In genomic region chr22:40294696-40295095, GRCh38 we compare ENCODE assay signal across 29 cellular contexts. TPM values are rescaled to one million over a fixed set of nuclear protein-coding genes. Genes with fewer than 3 reads are reported as not detected.
A peak's percentile ranks its signal among the peaks of the same experiment; 100 is the strongest.
DNase-seq lines count a peak whose midpoint lies in the region; ATAC-seq and TF ChIP-seq lines count a peak whose summit lies in the region.
"Had no signal": no experiment of that assay in that cellular context is flagged by ENCODE, and none has a peak within 500 bp of the region (broad histone marks: within the 10 kb centered on the region; RNA-seq: fewer than 3 reads in every experiment).

No MANE protein-coding gene starts in this region.

- H3K27me3 Mint-ChIP-seq in T-helper 1 cell treated with Interleukin-12 subunit alpha and Interleukin-12 subunit beta and Interleukin-4 antibody, amounts not matched to agents 30 μg/mL and 1 μg/mL, for 36 hours (ENCODE audit: low read depth), result no peaks in the 10 kb centered on the region
- no peaks in the 10 kb centered on the region for H3K27me3 Mint-ChIP-seq in CD4-positive, CD25-positive, alpha-beta regulatory T cell
- no peaks in the 10 kb centered on the region for H3K27me3 Mint-ChIP-seq in activated T-helper 1 cell treated with anti-CD3 and anti-CD28 coated beads, Interleukin-12 subunit alpha, Interleukin-12 subunit beta, Interleukin-2, Interleukin-4 antibody, amounts not matched to agents 30 ng/mL and 10 ng/mL and 1 ng/mL, durations not matched to agents 14 hours and 24 hours and 36 hours (ENCODE audit: insufficient read depth)
- H3K27me3 Mint-ChIP-seq in naive B cell, result no peaks in the 10 kb centered on the region
- H3K27me3 Mint-ChIP-seq: progenitor cell of endocrine pancreas had no signal

- peaks cover 37% of the 10 kb centered on the region for H3K36me3 ChIP-seq in CD4-positive, CD25-positive, alpha-beta regulatory T cell (ENCODE audit: control insufficient read depth, insufficient read depth, low read length)
- peaks cover 4 to 81% (median 43%) of the 10 kb centered on the region in 4 donors for H3K36me3 ChIP-seq in esophagus muscularis mucosa

- peaks cover 24% of the 10 kb centered on the region for H3K4me1 Mint-ChIP-seq in T-helper 1 cell treated with Interleukin-12 subunit alpha and Interleukin-12 subunit beta and Interleukin-4 antibody, amounts not matched to agents 30 μg/mL and 1 μg/mL, for 36 hours (ENCODE audit: low read depth)
- H3K4me1 Mint-ChIP-seq in CD4-positive, CD25-positive, alpha-beta regulatory T cell, result peaks cover 21 to 43% (median 23%) of the 10 kb centered on the region in 4 donors
- peaks cover 31% of the 10 kb centered on the region for H3K4me1 Mint-ChIP-seq in activated T-helper 1 cell treated with anti-CD3 and anti-CD28 coated beads, Interleukin-12 subunit alpha, Interleukin-12 subunit beta, Interleukin-2, Interleukin-4 antibody, amounts not matched to agents 30 ng/mL and 10 ng/mL and 1 ng/mL, durations not matched to agents 14 hours and 24 hours and 36 hours (ENCODE audit: low read depth)
- peaks cover 0 to 14% (median 14%) of the 10 kb centered on the region in 3 donors for H3K4me1 Mint-ChIP-seq in naive B cell

- TF ChIP-seq CTCF in esophagus muscularis mucosa (IDR thresholded peaks at IDR 0.05), result no peak

- H3K27me3 ChIP-seq in CD4-positive, CD25-positive, alpha-beta regulatory T cell (ENCODE audit: control insufficient read depth, insufficient read depth, low read length), result no peaks in the 10 kb centered on the region
- no peaks in the 10 kb centered on the region for H3K27me3 ChIP-seq in esophagus muscularis mucosa
- H3K27me3 ChIP-seq: body of pancreas, heart right ventricle, right lobe of liver, transverse colon had no signal

- H3K4me3 Mint-ChIP-seq in T-helper 1 cell treated with Interleukin-12 subunit alpha and Interleukin-12 subunit beta and Interleukin-4 antibody, amounts not matched to agents 30 μg/mL and 1 μg/mL, for 36 hours, result no peak overlapping the region
- no peak overlapping the region for H3K4me3 Mint-ChIP-seq in CD4-positive, CD25-positive, alpha-beta regulatory T cell
- no peak overlapping the region for H3K4me3 Mint-ChIP-seq in activated T-helper 1 cell treated with anti-CD3 and anti-CD28 coated beads, Interleukin-12 subunit alpha, Interleukin-12 subunit beta, Interleukin-2, Interleukin-4 antibody, amounts not matched to agents 30 ng/mL and 10 ng/mL and 1 ng/mL, durations not matched to agents 14 hours and 24 hours and 36 hours
- H3K4me3 Mint-ChIP-seq in naive B cell, result no peak overlapping the region

- intact Hi-C loops in activated T-helper 1 cell treated with anti-CD3 and anti-CD28 coated beads, Interleukin-12 subunit alpha, Interleukin-12 subunit beta, Interleukin-2, Interleukin-4 antibody, amounts not matched to agents 30 ng/mL and 10 ng/mL and 1 ng/mL, durations not matched to agents 14 hours and 24 hours and 36 hours (cut with micrococcal nuclease), result no loop called here
- intact Hi-C loops in esophagus muscularis mucosa (cut with DNase I), result no loop called here

- 94% methylated on average over 3 of the region's 3 CpGs for WGBS in esophagus muscularis mucosa

- no peaks in the 10 kb centered on the region for H3K9me3 ChIP-seq in CD4-positive, CD25-positive, alpha-beta regulatory T cell (ENCODE audit: control insufficient read depth in 2 of 2, low read length in 2 of 2)
- H3K9me3 ChIP-seq in esophagus muscularis mucosa, result no peaks in the 10 kb centered on the region
- H3K9me3 ChIP-seq: body of pancreas, heart right ventricle, right lobe of liver, SK-N-SH, transverse colon had no signal

- H3K27ac ChIP-seq in CD4-positive, CD25-positive, alpha-beta regulatory T cell (ENCODE audit: insufficient read depth, low read length, poor library complexity, severe bottlenecking), result no peak overlapping the region
- no peak overlapping the region for H3K27ac ChIP-seq in esophagus muscularis mucosa (replicated peaks in 1 of 4)
- H3K27ac ChIP-seq: body of pancreas, C4-2B, heart right ventricle, right lobe of liver, transverse colon had no signal

- TF ChIP-seq EP300 in esophagus muscularis mucosa (IDR thresholded peaks at IDR 0.05), result no peak

- no peak overlapping the region for H3K4me3 ChIP-seq in CD4-positive, CD25-positive, alpha-beta regulatory T cell (ENCODE audit: low read depth, low read length)
- H3K4me3 ChIP-seq in esophagus muscularis mucosa, result no peak overlapping the region
- H3K4me3 ChIP-seq: body of pancreas, heart right ventricle, right lobe of liver, transverse colon had no signal

- TF ChIP-seq POLR2A in GM18505 (IDR thresholded peaks at IDR 0.05; ENCODE audit: borderline replicate concordance, extremely low read depth, insufficient read depth, insufficient read length) (no peak), esophagus muscularis mucosa (IDR thresholded peaks at IDR 0.05; ENCODE audit: low read depth) (no peak)

- H3K36me3 Mint-ChIP-seq in T-helper 1 cell treated with Interleukin-12 subunit alpha and Interleukin-12 subunit beta and Interleukin-4 antibody, amounts not matched to agents 30 μg/mL and 1 μg/mL, for 36 hours (ENCODE audit: low read depth), result peaks cover 30% of the 10 kb centered on the region
- H3K36me3 Mint-ChIP-seq in CD4-positive, CD25-positive, alpha-beta regulatory T cell, result peaks cover 42% of the 10 kb centered on the region
- H3K36me3 Mint-ChIP-seq in activated T-helper 1 cell treated with anti-CD3 and anti-CD28 coated beads, Interleukin-12 subunit alpha, Interleukin-12 subunit beta, Interleukin-2, Interleukin-4 antibody, amounts not matched to agents 30 ng/mL and 10 ng/mL and 1 ng/mL, durations not matched to agents 14 hours and 24 hours and 36 hours (ENCODE audit: low read depth), result peaks cover 29% of the 10 kb centered on the region
- H3K36me3 Mint-ChIP-seq in naive B cell, result peaks cover 22 to 29% of the 10 kb centered on the region in 2 donors

- no peaks in the 10 kb centered on the region for H3K9me3 Mint-ChIP-seq in T-helper 1 cell treated with Interleukin-12 subunit alpha and Interleukin-12 subunit beta and Interleukin-4 antibody, amounts not matched to agents 30 μg/mL and 1 μg/mL, for 36 hours
- no peaks in the 10 kb centered on the region for H3K9me3 Mint-ChIP-seq in CD4-positive, CD25-positive, alpha-beta regulatory T cell
- H3K9me3 Mint-ChIP-seq in activated T-helper 1 cell treated with anti-CD3 and anti-CD28 coated beads, Interleukin-12 subunit alpha, Interleukin-12 subunit beta, Interleukin-2, Interleukin-4 antibody, amounts not matched to agents 30 ng/mL and 10 ng/mL and 1 ng/mL, durations not matched to agents 14 hours and 24 hours and 36 hours, result no peaks in the 10 kb centered on the region
- no peaks in the 10 kb centered on the region for H3K9me3 Mint-ChIP-seq in naive B cell

- no peak for ATAC-seq in CD4-positive, CD25-positive, alpha-beta regulatory T cell (ENCODE audit: low read depth in 2 of 2)
- ATAC-seq in naive B cell (ENCODE audit: low read depth in 2 of 2), result no peak
- ATAC-seq in GM18505 (IDR thresholded peaks at IDR 0.05; ENCODE audit: unreplicated experiment), result no peak
- ATAC-seq: body of pancreas, heart right ventricle, left ventricle myocardium superior, right lobe of liver, Right ventricle myocardium inferior had no signal

- no peak for DNase-seq in T-helper 1 cell
- peak in 1 of 3 donors; percentile 33 for DNase-seq in CD4-positive, CD25-positive, alpha-beta regulatory T cell
- no peak for DNase-seq in activated T-helper 1 cell treated with anti-CD3 and anti-CD28 coated beads, Interleukin-12 subunit alpha, Interleukin-12 subunit beta, Interleukin-2, Interleukin-4 antibody, amounts not matched to agents 30 ng/mL and 10 ng/mL and 1 ng/mL, durations not matched to agents 14 hours and 24 hours and 36 hours (ENCODE audit: low spot score)
- no peak for DNase-seq in naive B cell
- no peak for DNase-seq in epidermal melanocyte (ENCODE audit: insufficient read length, low spot score)
- no peak for DNase-seq in esophagus muscularis mucosa (ENCODE audit: extremely low spot score)
- DNase-seq: 8988T; activated CD4-positive, alpha-beta T cell treated with anti-CD3 and anti-CD28 coated beads for 4 hours; body of pancreas; DND-41; heart right ventricle; Kasumi-1; kidney; left ventricle myocardium superior; NCI-H1417 treated with DMSO at 0.1 percent for 48 hours; NCI-H2107; NCI-H446; NCI-H748 treated with DMSO at 0.1 percent for 48 hours; nucleus accumbens; right lobe of liver; SK-N-SH; stimulated activated CD4-positive, alpha-beta T cell treated with anti-CD3 and anti-CD28 coated beads, Interleukin-12 subunit alpha, Interleukin-12 subunit beta, amount 100 ng/mL, for 4 hours; stimulated activated CD4-positive, alpha-beta T cell treated with anti-CD3 and anti-CD28 coated beads, Interleukin-2, amount 100 ng/mL, for 48 hours; transverse colon had no signal

- H3K4me1 ChIP-seq in CD4-positive, CD25-positive, alpha-beta regulatory T cell (ENCODE audit: control insufficient read depth, insufficient read depth, low read length, poor library complexity, severe bottlenecking), result peaks cover 18% of the 10 kb centered on the region
- peaks cover 0 to 4% (median 3%) of the 10 kb centered on the region in 4 donors for H3K4me1 ChIP-seq in esophagus muscularis mucosa
- H3K4me1 ChIP-seq: body of pancreas, right lobe of liver had no signal

- H3K27ac Mint-ChIP-seq in T-helper 1 cell treated with Interleukin-12 subunit alpha and Interleukin-12 subunit beta and Interleukin-4 antibody, amounts not matched to agents 30 μg/mL and 1 μg/mL, for 36 hours, result peak overlapping the region; percentile 8
- peak overlapping the region in 2 of 3 donors; percentile 76 to 77 for H3K27ac Mint-ChIP-seq in CD4-positive, CD25-positive, alpha-beta regulatory T cell
- H3K27ac Mint-ChIP-seq in activated T-helper 1 cell treated with anti-CD3 and anti-CD28 coated beads, Interleukin-12 subunit alpha, Interleukin-12 subunit beta, Interleukin-2, Interleukin-4 antibody, amounts not matched to agents 30 ng/mL and 10 ng/mL and 1 ng/mL, durations not matched to agents 14 hours and 24 hours and 36 hours, result peak overlapping the region; percentile 63
- H3K27ac Mint-ChIP-seq in naive B cell, result peak overlapping the region in 5 of 6 donors; percentile 5 to 76 (median 54)

RNA-seq across cellular contexts. Expression of gene ADSL, which starts 51.6 kb away (rescaled TPM):
- 66.5 TPM for total RNA-seq in CD4-positive, CD25-positive, alpha-beta regulatory T cell
- polyA plus RNA-seq in CD4-positive, CD25-positive, alpha-beta regulatory T cell, result 100 to 1,000 TPM; 122 to 134 (median 130) TPM
- 156 and 160 TPM in 2 replicates for total RNA-seq in activated T-helper 1 cell treated with anti-CD3 and anti-CD28 coated beads, Interleukin-12 subunit alpha, Interleukin-12 subunit beta, Interleukin-2, Interleukin-4 antibody, amounts not matched to agents 30 ng/mL and 10 ng/mL and 1 ng/mL, durations not matched to agents 14 hours and 24 hours and 36 hours
- polyA plus RNA-seq in naive B cell (ENCODE audit: low read depth in 6 of 6), result 10 to 100 TPM; 44.4 to 73.3 (median 55.6) TPM
- 10 to 100 TPM; 58.7 to 91.1 (median 76.3) TPM for total RNA-seq in esophagus muscularis mucosa

Comparison
In these comparisons a context has a peak if more than half of its experiments do, and no peak if none do; other contexts are left out.
1. H3K27ac Mint-ChIP-seq: peak in every context shown above with its lines; median percentile 76 in CD4-positive, CD25-positive, alpha-beta regulatory T cell; 63 in activated T-helper 1 cell treated with anti-CD3 and anti-CD28 coated beads, Interleukin-12 subunit alpha, Interleukin-12 subunit beta, Interleukin-2, Interleukin-4 antibody, amounts not matched to agents 30 ng/mL and 10 ng/mL and 1 ng/mL, durations not matched to agents 14 hours and 24 hours and 36 hours; 54 in naive B cell; 8 in T-helper 1 cell treated with Interleukin-12 subunit alpha and Interleukin-12 subunit beta and Interleukin-4 antibody, amounts not matched to agents 30 μg/mL and 1 μg/mL, for 36 hours.